Comparison of ENCODE assay signal across 25 cellular contexts in genomic region chr3:193688845-193689714, GRCh38.
DNase-seq lines count a peak whose midpoint lies in the region; ATAC-seq, FAIRE-seq and TF ChIP-seq lines count a peak whose summit lies in the region.
"Had no signal": no experiment of that assay in that cellular context is flagged by ENCODE, and none has a peak within 500 bp of the region (broad histone marks: within the 10 kb centered on the region; RNA-seq: fewer than 3 reads in every experiment).

No MANE protein-coding gene starts in this region.

- H4K20me1 ChIP-seq in GM12878 (ENCODE audit: control insufficient read depth, insufficient read depth), result no peaks in the 10 kb centered on the region

- TF ChIP-seq CTCF in GM12878 (IDR thresholded peaks at IDR 0.05 in 2 of 3, conservative IDR thresholded peaks at IDR 0.05 in 1 of 3; ENCODE audit: control insufficient read depth in 2 of 3, extremely low read depth in 1 of 3, insufficient read depth in 1 of 3, low read depth in 3 of 3, low read length in 3 of 3) (no peak), adrenal gland (IDR thresholded peaks at IDR 0.05) (no peak)

- CTCF ChIA-PET in GM12878 (lab: Yijun Ruan, JAX), result no interaction called here

- intact Hi-C loops in GM12878 (cut with micrococcal nuclease; ENCODE audit: unreplicated experiment), result no loop called here
- intact Hi-C loops in adrenal gland (cut with DNase I), result no loop called here

- WGBS in GM12878 (ENCODE audit: insufficient coverage, insufficient replicate concordance, low lambda C conversion rate, missing lambda C conversion rate), result 95% methylated on average over 9 of the region's 9 CpGs
- 28 to 68% (median 53%) methylated on average over 9 of the region's 9 CpGs for WGBS in small intestine, 3 donors
- 95 to 96% (median 95%) methylated on average over 9 of the region's 9 CpGs for WGBS in adrenal gland, 4 donors

- SMC1A ChIA-PET in GM12878 (lab: Charles Lee; ENCODE audit: uncharacterized antibody, unreplicated experiment), result interaction anchor here (1.2 to 3.4 kb wide), 3 partner anchors 15 to 54 kb away, joined by 3 to 13 read pairs (median 12); no protein-coding TSS in a partner anchor

- TF ChIP-seq RAD21 in GM12878 (IDR thresholded peaks at IDR 0.05; ENCODE audit: insufficient read depth, low read depth, low read length), result no peak

- H3K79me2 ChIP-seq in GM12878 (ENCODE audit: control insufficient read depth, insufficient read depth, low read length), result no peaks in the 10 kb centered on the region

- no peak overlapping the region for H2AFZ ChIP-seq in GM12878 (ENCODE audit: control insufficient read depth, low read depth, low read length)

- H3K9ac ChIP-seq in GM12878 (ENCODE audit: control insufficient read depth, insufficient read depth, low read length), result no peak overlapping the region
- H3K9ac ChIP-seq: BLaER1 treated with 17β-estradiol and CSF1 and Interleukin-3, amounts not matched to agents 10 nM and 100 nM; KMS-11 had no signal

- H3K27ac ChIP-seq in GM12878 (ENCODE audit: control insufficient read depth, insufficient read depth) (no peak overlapping the region), small intestine (ENCODE audit: low read depth in 1 of 2, low read length in 1 of 2) (no peak overlapping the region), adrenal gland (no peak overlapping the region)
- H3K27ac ChIP-seq: A549; BLaER1 treated with 17β-estradiol and CSF1 and Interleukin-3, amounts not matched to agents 10 nM and 100 nM; KMS-11; RWPE1 had no signal

- ATAC-seq in GM12878, result no peak; the same call in 2 of the 3 replicates
- ATAC-seq: A549 had no signal

- FAIRE-seq in GM12891 (lab: Jason Lieb, UNC) (peak; percentile 70), GM12878 (lab: Jason Lieb, UNC) (peak; percentile 18), islet of Langerhans (lab: Jason Lieb, UNC) (peak; percentile 91), small intestine (lab: Jason Lieb, UNC) (no peak)
- FAIRE-seq: A549, HTR-8/SVneo had no signal

- no peak overlapping the region for H3K4me3 ChIP-seq in GM12878
- no peak overlapping the region for H3K4me3 ChIP-seq in small intestine (ENCODE audit: low read depth in 1 of 2, low read length in 2 of 2)
- H3K4me3 ChIP-seq in adrenal gland, result no peak overlapping the region
- H3K4me3 ChIP-seq: A549; BLaER1 treated with 17β-estradiol and CSF1 and Interleukin-3, amounts not matched to agents 10 nM and 100 nM had no signal

- DNase-seq in GM12891 (ENCODE audit: insufficient read length, low spot score) (no peak), GM12878 (ENCODE audit: low read depth, low spot score) (no peak), small intestine (peak; percentile 69), adrenal gland (no peak), NCI-H2107 treated with DMSO at 0.1 percent for 48 hours (lab: John Stamatoyannopoulos, UW; ENCODE audit: unreplicated experiment) (no peak), superior temporal gyrus (ENCODE audit: extremely low spot score) (no peak)
- DNase-seq in stimulated activated CD8-positive, alpha-beta memory T cell treated with anti-CD3 and anti-CD28 coated beads, Interleukin-4, amount 100 ng/mL, for 48 hours, result no peak
- DNase-seq: AML-193; Caco-2; CD4-positive, alpha-beta memory T cell; DMS153; DND-41; H7; MM.1S; NCI-H1694; NCI-H2029 treated with DMSO at 0.1 percent for 48 hours; NCI-H2227 treated with DMSO at 0.1 percent for 48 hours; NCI-H526 treated with DMSO at 0.1 percent for 48 hours; SHP77 had no signal

- H3K4me1 ChIP-seq in GM12878 (ENCODE audit: control insufficient read depth, insufficient read depth, low read length) (no peaks in the 10 kb centered on the region), small intestine (ENCODE audit: control insufficient read depth in 2 of 2, insufficient read depth in 1 of 2, low read depth in 1 of 2, low read length in 1 of 2) (peaks cover 0 to 3% of the 10 kb centered on the region in 2 donors), adrenal gland (replicated peaks in 1 of 2) (no peaks in the 10 kb centered on the region)
- H3K4me1 ChIP-seq: Caco-2 had no signal

- H3K9me3 ChIP-seq in GM12878 (replicated peaks; ENCODE audit: control insufficient read depth, insufficient read depth, low read length), result no peaks in the 10 kb centered on the region
- H3K9me3 ChIP-seq in small intestine (ENCODE audit: control insufficient read depth, low read depth), result no peaks in the 10 kb centered on the region
- no peaks in the 10 kb centered on the region for H3K9me3 ChIP-seq in adrenal gland (replicated peaks in 1 of 3)
- H3K9me3 ChIP-seq: A549; BLaER1 treated with 17β-estradiol and CSF1 and Interleukin-3, amounts not matched to agents 10 nM and 100 nM; Caco-2 had no signal

- TF ChIP-seq EP300 in GM12878 (IDR thresholded peaks at IDR 0.05; ENCODE audit: borderline replicate concordance in 1 of 2, control insufficient read depth in 1 of 2, low read depth in 2 of 2, low read length in 2 of 2), result no peak

- no TSS peak for BruUV-seq in GM12878 (replicated peaks; lab: Mats Ljungman, UMichigan)

- TF ChIP-seq POLR2A in GM12891 (IDR thresholded peaks at IDR 0.05; ENCODE audit: low read depth, low read length), result no peak
- TF ChIP-seq POLR2A in GM12878 (IDR thresholded peaks at IDR 0.05; ENCODE audit: low read depth, low read length), result no peak
- TF ChIP-seq POLR2A in adrenal gland (IDR thresholded peaks at IDR 0.05), result no peak

- RAD21 ChIA-PET in GM12878 (lab: Charles Lee; ENCODE audit: unreplicated experiment), result interaction anchor here (1.1 to 1.2 kb wide), 2 partner anchors 14 to 56 kb away, joined by 4 read pairs; no protein-coding TSS in a partner anchor

- H3K4me2 ChIP-seq in GM12878 (ENCODE audit: control insufficient read depth, insufficient read depth), result no peak overlapping the region
- H3K4me2 ChIP-seq: A549; BLaER1 treated with 17β-estradiol and CSF1 and Interleukin-3, amounts not matched to agents 10 nM and 100 nM; KMS-11 had no signal

- no peaks in the 10 kb centered on the region for H3K27me3 ChIP-seq in GM12878 (replicated peaks in 1 of 2; ENCODE audit: control insufficient read depth in 2 of 2, insufficient read depth in 2 of 2, low read length in 1 of 2)
- no peaks in the 10 kb centered on the region for H3K27me3 ChIP-seq in small intestine (ENCODE audit: control insufficient read depth in 2 of 2, insufficient read depth in 2 of 2, low read length in 2 of 2)
- H3K27me3 ChIP-seq in adrenal gland, result no peaks in the 10 kb centered on the region
- H3K27me3 ChIP-seq: BLaER1 treated with 17β-estradiol and CSF1 and Interleukin-3, amounts not matched to agents 10 nM and 100 nM had no signal

- H3K36me3 ChIP-seq in GM12878 (ENCODE audit: control insufficient read depth in 2 of 2, insufficient read depth in 2 of 2, low read length in 1 of 2) (0 out of 4 replicates have a peak, but pooled peaks cover 0 to 6% of the 10 kb centered on the region in 2 experiments), small intestine (ENCODE audit: control insufficient read depth in 2 of 2, insufficient read depth in 2 of 2, low read length in 2 of 2) (peaks cover 0 to 6% of the 10 kb centered on the region in 2 donors), adrenal gland (replicated peaks in 1 of 2) (peaks cover 0 to 17% of the 10 kb centered on the region in 2 donors)

- in situ Hi-C loops in GM12878 (cut with MboI), result no loop called here

- POLR2A ChIA-PET in GM12878 (lab: Charles Lee), result interaction anchor here (0.6 kb wide), 2 partner anchors 13 to 874 kb away, joined by 3 read pairs; no protein-coding TSS in a partner anchor

TF ChIP-seq in GM12891, 5 proteins besides CTCF, POLR2A, EP300 and RAD21:
- no peak for TF ChIP-seq TAF1 (IDR thresholded peaks at IDR 0.05; ENCODE audit: low read depth, low read length)
- no peak for TF ChIP-seq POLR2AphosphoS5 (IDR thresholded peaks at IDR 0.05; ENCODE audit: low read depth, low read length)
- no peak for TF ChIP-seq PAX5 (IDR thresholded peaks at IDR 0.05; ENCODE audit: insufficient read depth, low read length, severe bottlenecking)
- no peak for TF ChIP-seq SPI1 (IDR thresholded peaks at IDR 0.05; ENCODE audit: low read depth, low read length)
- no peak for TF ChIP-seq POU2F2 (IDR thresholded peaks at IDR 0.05; ENCODE audit: low read depth, low read length)

TF ChIP-seq in GM12878, 131 proteins besides CTCF, POLR2A, EP300 and RAD21 (continues in another document):
- no peak for TF ChIP-seq ZNF622 (IDR thresholded peaks at IDR 0.05)
- no peak for TF ChIP-seq SREBF2 (IDR thresholded peaks at IDR 0.05; ENCODE audit: low read length)
- TF ChIP-seq MLLT1 (IDR thresholded peaks at IDR 0.05), result no peak
- no peak for TF ChIP-seq ZSCAN29 (IDR thresholded peaks at IDR 0.05)
- TF ChIP-seq FOXM1 (IDR thresholded peaks at IDR 0.05; ENCODE audit: low read depth, low read length), result no peak
- no peak for TF ChIP-seq RCOR1 (conservative IDR thresholded peaks at IDR 0.05; ENCODE audit: low read depth, low read length)
- no peak for TF ChIP-seq ATF2 (IDR thresholded peaks at IDR 0.05; ENCODE audit: low read length)
- no peak for TF ChIP-seq SRF (IDR thresholded peaks at IDR 0.05; ENCODE audit: low read depth in 2 of 2, low read length in 2 of 2)
- no peak for TF ChIP-seq LARP7 (IDR thresholded peaks at IDR 0.05)
